In the genomic region with DNA sequence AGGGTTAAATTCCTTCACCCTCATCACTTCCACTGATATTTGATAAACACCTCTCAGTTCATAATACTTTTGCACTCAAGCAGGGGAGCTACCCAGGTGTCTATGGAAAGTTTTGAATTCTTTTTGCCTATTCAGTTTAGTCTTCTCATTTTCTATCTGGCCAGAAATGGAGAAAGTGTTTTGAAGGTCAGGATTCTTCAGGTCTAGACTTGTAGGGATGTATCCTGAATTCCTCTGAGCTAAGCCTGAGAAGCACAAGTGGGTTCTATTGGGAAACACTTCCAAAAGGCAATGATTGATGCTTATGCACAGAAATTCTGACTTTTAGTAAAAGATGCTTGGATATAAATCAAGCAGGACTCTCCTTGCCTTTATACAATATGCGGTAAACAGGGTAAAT, we compare ENCODE assay signal across 15 cellular contexts.
DNase-seq lines count a peak whose midpoint lies in the region; ATAC-seq and TF ChIP-seq lines count a peak whose summit lies in the region.
"Had no signal": no experiment of that assay in that cellular context is flagged by ENCODE, and none has a peak within 500 bp of the region (broad histone marks: within the 10 kb centered on the region; RNA-seq: fewer than 3 reads in every experiment).

No MANE protein-coding gene starts in this region.

- H3K9me3 ChIP-seq in breast epithelium (no peaks in the 10 kb centered on the region), thymus (ENCODE audit: control insufficient read depth) (no peaks in the 10 kb centered on the region)
- H3K9me3 ChIP-seq: BLaER1, HAP-1 had no signal

- WGBS in thymus: 92% methylated on average over 1 of the region's 1 CpG

- H3K4me3 Mint-ChIP-seq in nephron: no peak overlapping the region

- no peaks in the 10 kb centered on the region for H3K4me1 ChIP-seq in breast epithelium
- no peaks in the 10 kb centered on the region for H3K4me1 ChIP-seq in thymus (ENCODE audit: control insufficient read depth, insufficient read depth, low read length)
- H3K4me1 ChIP-seq: BLaER1 had no signal

- peak overlapping the region; percentile 64 to 92 (median 76) for H3K27ac Mint-ChIP-seq in nephron

- no peak overlapping the region for H3K4me3 ChIP-seq in breast epithelium
- H3K4me3 ChIP-seq in thymus (ENCODE audit: low read length): no peak overlapping the region
- H3K4me3 ChIP-seq: BLaER1, HAP-1 had no signal

- H3K27me3 Mint-ChIP-seq in nephron (ENCODE audit: low read depth): no peaks in the 10 kb centered on the region

- no peaks in the 10 kb centered on the region for H3K36me3 Mint-ChIP-seq in nephron (ENCODE audit: low read depth)

- H3K27me3 ChIP-seq in breast epithelium (no peaks in the 10 kb centered on the region), thymus (ENCODE audit: control insufficient read depth, insufficient read depth) (no peaks in the 10 kb centered on the region)
- H3K27me3 ChIP-seq: BLaER1 had no signal

- H3K36me3 ChIP-seq in breast epithelium (no peaks in the 10 kb centered on the region), thymus (ENCODE audit: control insufficient read depth, insufficient read depth) (no peaks in the 10 kb centered on the region)
- H3K36me3 ChIP-seq: BLaER1, HAP-1 had no signal

- peak; percentile 7 for DNase-seq in M059J (ENCODE audit: low read depth)
- DNase-seq in breast epithelium (ENCODE audit: low spot score in 2 of 2): no peak
- DNase-seq in T-helper 1 cell: no peak
- DNase-seq in NCI-H1092 (lab: John Stamatoyannopoulos, UW): no peak
- DNase-seq: activated CD4-positive, alpha-beta T cell treated with anti-CD3 and anti-CD28 coated beads, Interleukin-2, amount 50 U/mL, for 1 hour; activated naive CD4-positive, alpha-beta T cell treated with anti-CD3 and anti-CD28 coated beads, Interleukin-2, amount 50 U/mL, for 16 hours; DMS153; MV-4-11; NCI-H524; T1000 had no signal

- ATAC-seq in activated CD4-positive, CD25-positive, alpha-beta regulatory T cell treated with anti-CD3 and anti-CD28 coated beads, Interleukin-2, amount 50 U/mL, for 24 hours: no peak

- no peak for TF ChIP-seq POLR2A in breast epithelium (IDR thresholded peaks at IDR 0.05)

- peaks cover 15% of the 10 kb centered on the region for H3K4me1 Mint-ChIP-seq in nephron

- intact Hi-C loops in breast epithelium (cut with DNase I; ENCODE audit: low total_unique reads): no loop called here

- peak overlapping the region; percentile 80 for H3K27ac ChIP-seq in breast epithelium
- peak overlapping the region; percentile 60 for H3K27ac ChIP-seq in thymus (ENCODE audit: low read depth)
- H3K27ac ChIP-seq: BLaER1 had no signal

- no peak for TF ChIP-seq CTCF in breast epithelium (IDR thresholded peaks at IDR 0.05)
- TF ChIP-seq CTCF in nephron (IDR thresholded peaks at IDR 0.05; ENCODE audit: unreplicated experiment in 3 of 3): no peak

- peaks cover 3% of the 10 kb centered on the region for H3K9me3 Mint-ChIP-seq in nephron
